In the genomic region with DNA sequence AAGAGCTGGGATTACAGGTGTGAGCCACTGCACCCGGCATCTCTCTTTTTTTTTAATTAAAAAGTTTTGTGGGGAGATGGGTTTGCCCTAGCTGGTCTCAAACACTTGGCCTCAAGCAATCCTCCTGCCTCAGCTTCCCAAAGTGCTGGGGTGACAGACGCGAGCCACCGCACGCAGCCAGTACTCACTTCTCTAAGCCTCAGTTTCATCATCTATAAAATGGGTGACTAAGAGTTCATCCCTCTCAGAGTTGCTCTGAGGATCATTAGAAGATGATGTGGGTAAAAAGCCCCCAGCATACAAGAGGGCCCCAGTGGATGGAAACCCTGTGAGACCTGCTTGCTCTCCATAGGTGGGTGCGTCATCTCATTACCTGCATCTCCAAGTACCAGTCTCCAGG, we compare ENCODE assay signal across 24 cellular contexts. TPM values are rescaled to one million over a fixed set of nuclear protein-coding genes. Genes with fewer than 3 reads are reported as not detected.
A peak's percentile ranks its signal among the peaks of the same experiment; 100 is the strongest.
DNase-seq lines count a peak whose midpoint lies in the region; ATAC-seq, FAIRE-seq and TF ChIP-seq lines count a peak whose summit lies in the region.
"Had no signal": no experiment of that assay in that cellular context is flagged by ENCODE, and none has a peak within 500 bp of the region (broad histone marks: within the 10 kb centered on the region; RNA-seq: fewer than 3 reads in every experiment).

No MANE protein-coding gene starts in this region.

- H3K14ac ChIP-seq in H1 (ENCODE audit: insufficient read length) = no peak overlapping the region

- no peak overlapping the region for H2BK15ac ChIP-seq in H1 (ENCODE audit: low read length)

- TF ChIP-seq POLR2A in K562 (conservative IDR thresholded peaks at IDR 0.05) (no peak), H1 (IDR thresholded peaks at IDR 0.05; ENCODE audit: control extremely low read depth in 1 of 2, low read depth in 2 of 2, low read length in 2 of 2) (no peak)

- no peak overlapping the region for H2BK12ac ChIP-seq in H1 (ENCODE audit: low read depth, low read length)

- H3K23me2 ChIP-seq in H1 (ENCODE audit: low read depth, low read length) = no peaks in the 10 kb centered on the region

- H3K4me1 Mint-ChIP-seq in activated T-cell treated with anti-CD3 and anti-CD28 coated beads, Interleukin-2, amount 50 U/mL, for 24 hours (ENCODE audit: low read depth) = no peaks in the 10 kb centered on the region
- H3K4me1 Mint-ChIP-seq: CD14-positive monocyte had no signal

- H3K79me2 ChIP-seq in K562 (ENCODE audit: control insufficient read depth, insufficient read depth, low read length) (no peaks in the 10 kb centered on the region), H1 (ENCODE audit: control insufficient read depth in 1 of 2, insufficient read depth in 2 of 2, low read length in 2 of 2) (no peaks in the 10 kb centered on the region)

- H3K4me1 ChIP-seq in K562 (replicated peaks in 1 of 2; ENCODE audit: control insufficient read depth in 2 of 2, insufficient read depth in 2 of 2, low read length in 2 of 2) = peaks cover 0 to 27% of the 10 kb centered on the region in 2 experiments; a peak in 2 of 5 replicates
- H3K4me1 ChIP-seq in H1 (replicated peaks in 1 of 4; ENCODE audit: control insufficient read depth in 3 of 4, insufficient read depth in 4 of 4, low read length in 3 of 4) = peaks cover 0 to 7% (median 2%) of the 10 kb centered on the region in 4 experiments; a peak in 3 of 7 replicates
- H3K4me1 ChIP-seq: BE2C had no signal

- H3K79me1 ChIP-seq in H1 (ENCODE audit: low read depth, low read length) = no peaks in the 10 kb centered on the region

- H3K9ac ChIP-seq in K562 (ENCODE audit: insufficient read depth in 1 of 2, low read depth in 2 of 2, low read length in 2 of 2) = no peak overlapping the region
- H3K9ac ChIP-seq in H1 (replicated peaks in 1 of 4; ENCODE audit: extremely low read depth in 1 of 4, low read depth in 3 of 4, low read length in 3 of 4) = no peak overlapping the region
- H3K9ac ChIP-seq: BLaER1 had no signal

- H3K9me3 ChIP-seq in K562 (replicated peaks; ENCODE audit: control insufficient read depth, insufficient read depth, low read depth, low read length) (no peaks in the 10 kb centered on the region), H1 (ENCODE audit: insufficient read depth in 2 of 2, low read depth in 1 of 2, low read length in 1 of 2) (no peaks in the 10 kb centered on the region)
- H3K9me3 ChIP-seq: BE2C, BLaER1 had no signal

- no peaks in the 10 kb centered on the region for H3K27me3 ChIP-seq in K562 (ENCODE audit: control insufficient read depth in 2 of 2, insufficient read depth in 2 of 2, low read length in 2 of 2)
- no peaks in the 10 kb centered on the region for H3K27me3 ChIP-seq in H1 (replicated peaks in 1 of 4; ENCODE audit: control insufficient read depth in 3 of 4, extremely low read depth in 1 of 4, insufficient read depth in 3 of 4, low read length in 3 of 4)
- H3K27me3 ChIP-seq: BE2C, BLaER1 had no signal

- H2BK120ac ChIP-seq in H1 (replicated peaks; ENCODE audit: low read depth, low read length) = no peak overlapping the region

- H2BK5ac ChIP-seq in H1 (ENCODE audit: low read depth, low read length) = no peak overlapping the region

- H3K4me3 Mint-ChIP-seq in activated T-cell treated with anti-CD3 and anti-CD28 coated beads, Interleukin-2, amount 50 U/mL, for 24 hours = no peak overlapping the region
- H3K4me3 Mint-ChIP-seq: CD14-positive monocyte; CD4-positive, alpha-beta memory T cell; CD4-positive, CD25-positive, alpha-beta regulatory T cell; CD8-positive, alpha-beta memory T cell had no signal

- TF ChIP-seq EP300 in K562 (IDR thresholded peaks at IDR 0.05; ENCODE audit: low read length) (no peak), H1 (IDR thresholded peaks at IDR 0.05; ENCODE audit: borderline replicate concordance in 1 of 2, low read depth in 2 of 2, low read length in 2 of 2) (no peak)

- no peaks in the 10 kb centered on the region for H3K36me3 ChIP-seq in K562 (ENCODE audit: control insufficient read depth, insufficient read depth, low read length)
- H3K36me3 ChIP-seq in H1 (ENCODE audit: control insufficient read depth in 2 of 4, insufficient read depth in 4 of 4, low read length in 3 of 4) = peaks cover 0 to 10% (median 2%) of the 10 kb centered on the region in 4 experiments; a peak in 3 of 8 replicates
- H3K36me3 ChIP-seq: BE2C, BLaER1 had no signal

- DNase-seq in K562 (ENCODE audit: extremely low read depth in 1 of 4, low spot score in 3 of 4) = no peak
- DNase-seq in H1 (ENCODE audit: low read depth in 1 of 2, low spot score in 2 of 2) = no peak
- DNase-seq in activated T-cell treated with anti-CD3 and anti-CD28 coated beads, Interleukin-2, amount 50 U/mL, for 24 hours = no peak
- DNase-seq in NCI-H1105 treated with DMSO at 0.1 percent for 48 hours (lab: John Stamatoyannopoulos, UW) = no peak
- DNase-seq: 8988T; ACHN; BE2C; C1 segment of cervical spinal cord; CD4-positive, alpha-beta memory T cell; CD4-positive, CD25-positive, alpha-beta regulatory T cell; CD8-positive, alpha-beta memory T cell; COR-L47; DMS 273 treated with DMSO at 0.1 percent for 48 hours; DMS153; DMS79 treated with DMSO at 0.1 percent for 48 hours; GF-D8 had no signal

- H3K36me3 Mint-ChIP-seq in activated T-cell treated with anti-CD3 and anti-CD28 coated beads, Interleukin-2, amount 50 U/mL, for 24 hours (ENCODE audit: low read depth) = no peaks in the 10 kb centered on the region
- H3K36me3 Mint-ChIP-seq: CD14-positive monocyte; CD4-positive, alpha-beta memory T cell; CD8-positive, alpha-beta memory T cell had no signal

- 85% methylated on average over 6 of the region's 6 CpGs for WGBS in K562 (ENCODE audit: insufficient coverage, low coverage, missing lambda C conversion rate)
- 94% methylated on average over 6 of the region's 6 CpGs; no CpG with 5 or more reads in 1 of the 2 experiments for WGBS in H1 (ENCODE audit: extremely low coverage in 1 of 2, insufficient coverage in 1 of 2, insufficient read length in 1 of 2, insufficient replicate concordance in 2 of 2, low coverage in 1 of 2, low lambda C conversion rate in 2 of 2, missing lambda C conversion rate in 1 of 2), 2 experiments

- no peak overlapping the region for H2AK5ac ChIP-seq in H1 (ENCODE audit: low read depth, low read length)

- no peaks in the 10 kb centered on the region for H3K9me3 Mint-ChIP-seq in activated T-cell treated with anti-CD3 and anti-CD28 coated beads, Interleukin-2, amount 50 U/mL, for 24 hours
- H3K9me3 Mint-ChIP-seq: CD14-positive monocyte; CD8-positive, alpha-beta memory T cell had no signal

- H3K27ac ChIP-seq in K562 (ENCODE audit: extremely low read depth, low read depth, low read length) (no peak overlapping the region), H1 (ENCODE audit: low read depth, low read length) (no peak overlapping the region)
- H3K27ac ChIP-seq: BLaER1 had no signal

- no peak overlapping the region for H2BK20ac ChIP-seq in H1 (ENCODE audit: low read length)

- no peak overlapping the region for H3K27ac Mint-ChIP-seq in activated T-cell treated with anti-CD3 and anti-CD28 coated beads, Interleukin-2, amount 50 U/mL, for 24 hours
- H3K27ac Mint-ChIP-seq: CD14-positive monocyte; CD4-positive, alpha-beta memory T cell; CD8-positive, alpha-beta memory T cell had no signal

- no TSS peak for BruUV-seq in K562 (replicated peaks; lab: Mats Ljungman, UMichigan)

- H2AFZ ChIP-seq in K562 (ENCODE audit: low read depth, low read length) = no peak overlapping the region
- H2AFZ ChIP-seq in H1 (ENCODE audit: low read length) = no peak overlapping the region

- no peak overlapping the region for H3K4ac ChIP-seq in H1 (replicated peaks; ENCODE audit: insufficient read length, low read depth, low read length)

- FAIRE-seq in K562 (lab: Jason Lieb, UNC) (no peak), H1 (lab: Jason Lieb, UNC) (no peak)
- FAIRE-seq: A204.1, G401.6, GM12891, GM19239 had no signal

- H3K4me2 ChIP-seq in K562 (ENCODE audit: insufficient read depth, low read length) = no peak overlapping the region
- H3K4me2 ChIP-seq in H1 (ENCODE audit: insufficient read depth in 1 of 2, low read depth in 2 of 2, low read length in 2 of 2) = no peak overlapping the region
- H3K4me2 ChIP-seq: BLaER1 had no signal

- no peak overlapping the region for H3K4me3 ChIP-seq in K562
- no peak overlapping the region for H3K4me3 ChIP-seq in H1 (ENCODE audit: extremely low read depth in 1 of 4, insufficient read depth in 2 of 4, low read depth in 3 of 4, low read length in 4 of 4)
- H3K4me3 ChIP-seq: BLaER1 had no signal

- POLR2A ChIA-PET in K562 (lab: Yijun Ruan, JAX) = interaction anchor here (0.6 kb wide), 1 partner anchor 277 kb away, joined by 3 read pairs; no protein-coding TSS in a partner anchor
- POLR2A ChIA-PET in H1 (lab: Charles Lee; ENCODE audit: partially characterized antibody) = interaction anchor here (0.6 kb wide), 1 partner anchor 26 kb away, joined by 4 read pairs; no protein-coding TSS in a partner anchor

- no peak overlapping the region for H3K23ac ChIP-seq in H1 (ENCODE audit: insufficient read length)

- ATAC-seq in K562 = no peak

- in situ Hi-C loops in K562 (cut with MboI) = no loop called here

- no peak overlapping the region for H4K5ac ChIP-seq in H1 (ENCODE audit: insufficient read length, low read depth, low read length)

- no peak overlapping the region for H3K18ac ChIP-seq in H1 (ENCODE audit: extremely low read depth, low read length)

- TF ChIP-seq RAD21 in K562 (CRISPR knock-in tag; conservative IDR thresholded peaks at IDR 0.05 in 1 of 2, IDR thresholded peaks at IDR 0.05 in 1 of 2) = no peak
- no peak for TF ChIP-seq RAD21 in H1 (IDR thresholded peaks at IDR 0.05 in 1 of 2, conservative IDR thresholded peaks at IDR 0.05 in 1 of 2; ENCODE audit: low read depth in 2 of 2, low read length in 2 of 2)

- intact Hi-C loops in K562 (cut with micrococcal nuclease) = no loop called here

- TF ChIP-seq CTCF in K562 (IDR thresholded peaks at IDR 0.05 in 2 of 3, conservative IDR thresholded peaks at IDR 0.05 in 1 of 3; ENCODE audit: insufficient read depth in 2 of 3, low read depth in 1 of 3, low read length in 3 of 3) (no peak), H1 (IDR thresholded peaks at IDR 0.05; ENCODE audit: control extremely low read depth in 1 of 3, insufficient read depth in 1 of 3, low read depth in 1 of 3, low read length in 3 of 3) (no peak)

- peak overlapping the region; percentile 40; the same call in 1 of the 2 replicates for H4K8ac ChIP-seq in H1 (ENCODE audit: extremely low read depth, insufficient read depth, low read length)

- H4K91ac ChIP-seq in H1 (replicated peaks; ENCODE audit: insufficient read length, low read length) = no peak overlapping the region

- no peaks in the 10 kb centered on the region for H3K27me3 Mint-ChIP-seq in activated T-cell treated with anti-CD3 and anti-CD28 coated beads, Interleukin-2, amount 50 U/mL, for 24 hours
- H3K27me3 Mint-ChIP-seq: CD4-positive, alpha-beta memory T cell; CD4-positive, CD25-positive, alpha-beta regulatory T cell; CD8-positive, alpha-beta memory T cell had no signal

- H3K9me1 ChIP-seq in K562 (ENCODE audit: control insufficient read depth, insufficient read depth, low read length) = no peaks in the 10 kb centered on the region

- CTCF ChIA-PET in K562 (lab: Yijun Ruan, JAX; ENCODE audit: low intra/inter-chr PET ratio) (no interaction called here), H1 (lab: Charles Lee; ENCODE audit: partially characterized antibody) (interaction anchor here (0.6 to 12.6 kb wide), 4 partner anchors 14 to 203 kb away, joined by 3 to 159 read pairs (median 18); a partner anchor contains a TSS)

- 0 out of 2 replicates have a peak, but pooled peaks cover 6% of the 10 kb centered on the region for H4K20me1 ChIP-seq in K562 (replicated peaks; ENCODE audit: control insufficient read depth, insufficient read depth, low read length)
- no peaks in the 10 kb centered on the region for H4K20me1 ChIP-seq in H1 (replicated peaks in 1 of 2; ENCODE audit: control insufficient read depth in 1 of 2, insufficient read depth in 2 of 2, low read length in 2 of 2)
- H4K20me1 ChIP-seq: BLaER1 had no signal

- H3K56ac ChIP-seq in H1 (replicated peaks; ENCODE audit: insufficient read length, low read depth, low read length) = no peak overlapping the region

RNA-seq across cellular contexts. Expression of a gene that starts 2.5 kb away (rescaled TPM):
- total RNA-seq in K562 (2011; cell fraction: chromatin; rRNA removed; ENCODE audit: low replicate concordance) = not detected in 2 replicates
- total RNA-seq in K562 (2011; cell fraction: nucleolus; rRNA removed) = not detected in 2 replicates
- total RNA-seq in K562 (2011; cell fraction: nucleoplasm; rRNA removed) = not detected in 2 replicates
- 0.08 TPM in 1 of 2 replicates, not detected in the other for total RNA-seq in K562 (2014; rRNA removed)
- total RNA-seq in K562 (2014; rRNA removed; fragmentation: Illumina TruSeq; extraction: Trizol) = not detected in 2 replicates
- not detected in 2 replicates for total RNA-seq in K562 (2015; rRNA removed; fragmentation: Illumina TruSeq; extraction: Trizol)
- total RNA-seq in K562 (2021) = 0.13 TPM in 1 of 2 replicates, not detected in the other
- polyA plus RNA-seq in K562 (2011; rRNA removed) = 0.05 TPM in 1 of 2 replicates, not detected in the other
- polyA plus RNA-seq in K562 (2011; cell fraction: cytosol; rRNA removed) = 0.04 TPM in 1 of 2 replicates, not detected in the other
- 0.10 and 0.13 TPM in 2 replicates for polyA plus RNA-seq in K562 (2011; cell fraction: nucleus; rRNA removed)
- polyA plus RNA-seq in K562 (2012) = 0.05 TPM in 1 of 2 replicates, not detected in the other
- not detected in 2 replicates for polyA plus RNA-seq in K562 (2014; fragmentation: Illumina TruSeq; extraction: Trizol)
- under 1 TPM in 1 of 2 experiments, not detected in 1; 0.04 TPM for polyA plus RNA-seq in K562 (2014; fragmentation: Nextera tagmentation; extraction: Ambion mirVana)
- 0.35 TPM in 1 of 2 replicates, not detected in the other for polyA plus RNA-seq in K562 (2014; rRNA removed)
- polyA minus RNA-seq in K562 (2011; rRNA and poly(A)+ RNA removed) = not detected in 2 replicates
- polyA minus RNA-seq in K562 (2011; cell fraction: cytosol; rRNA and poly(A)+ RNA removed) = not detected in 2 replicates
- 0.27 TPM in 1 of 2 replicates, not detected in the other for polyA minus RNA-seq in K562 (2011; cell fraction: nucleus; rRNA and poly(A)+ RNA removed)
- total RNA-seq in H1 (2021; fragmentation: NEBNext Ultra II Directional; extraction: Animal tissue kit (Norgen Biotek cat#: 25700)) = 0.65 and 0.90 TPM in 2 replicates
- 0.83 TPM in 2 replicates for polyA plus RNA-seq in H1 (2011; rRNA removed)
- polyA plus RNA-seq in H1 (2011; cell fraction: cytosol; rRNA removed) = 1.1 TPM
- 1.9 TPM for polyA plus RNA-seq in H1 (2011; cell fraction: nucleus; rRNA removed)
- polyA plus RNA-seq in H1 (2012, experiment 1 of 2) = 0.38 to 0.86 TPM (median 0.69 TPM) in 3 of 4 replicates, not detected in the other
- 0.24 TPM for polyA plus RNA-seq in H1 (2012, experiment 2 of 2)
- 0.57 TPM for polyA plus RNA-seq in H1 (2013, experiment 1 of 2)
- 0.59 TPM for polyA plus RNA-seq in H1 (2013, experiment 2 of 2)
- polyA minus RNA-seq in H1 (2011; rRNA and poly(A)+ RNA removed) = 0.73 and 0.79 TPM in 2 replicates
- not detected for polyA minus RNA-seq in H1 (2011; cell fraction: cytosol; rRNA and poly(A)+ RNA removed)
- polyA minus RNA-seq in H1 (2011; cell fraction: nucleus; rRNA and poly(A)+ RNA removed) = 0.80 TPM
- total RNA-seq: A673; CD4-positive, alpha-beta memory T cell; CD4-positive, CD25-positive, alpha-beta regulatory T cell; CD8-positive, alpha-beta memory T cell had no signal
- polyA plus RNA-seq: AG04450; CD14-positive monocyte; CD4-positive, alpha-beta memory T cell; CD4-positive, CD25-positive, alpha-beta regulatory T cell; CD8-positive, alpha-beta memory T cell had no signal

RNA-seq across cellular contexts. Expression of a gene that starts 10.6 kb away (rescaled TPM):
- 12.4 and 22.9 TPM in 2 replicates for total RNA-seq in K562 (2011; cell fraction: chromatin; rRNA removed; ENCODE audit: low replicate concordance)
- 7.5 and 12.7 TPM in 2 replicates for total RNA-seq in K562 (2011; cell fraction: nucleolus; rRNA removed)
- 6.0 and 9.3 TPM in 2 replicates for total RNA-seq in K562 (2011; cell fraction: nucleoplasm; rRNA removed)
- total RNA-seq in K562 (2014; rRNA removed) = 1.1 and 2.4 TPM in 2 replicates
- total RNA-seq in K562 (2014; rRNA removed; fragmentation: Illumina TruSeq; extraction: Trizol) = 0.73 and 0.80 TPM in 2 replicates
- total RNA-seq in K562 (2015; rRNA removed; fragmentation: Illumina TruSeq; extraction: Trizol) = 1.8 and 2.4 TPM in 2 replicates
- 1.6 and 2.0 TPM in 2 replicates for total RNA-seq in K562 (2021)
- polyA plus RNA-seq in K562 (2011; rRNA removed) = 0.91 and 0.93 TPM in 2 replicates
- polyA plus RNA-seq in K562 (2011; cell fraction: cytosol; rRNA removed) = 1.3 and 2.6 TPM in 2 replicates
- 4.0 and 6.5 TPM in 2 replicates for polyA plus RNA-seq in K562 (2011; cell fraction: nucleus; rRNA removed)
- polyA plus RNA-seq in K562 (2012) = 2.1 and 3.1 TPM in 2 replicates
- polyA plus RNA-seq in K562 (2014; fragmentation: Illumina TruSeq; extraction: Trizol) = 2.0 and 2.2 TPM in 2 replicates
- polyA plus RNA-seq in K562 (2014; fragmentation: Nextera tagmentation; extraction: Ambion mirVana) = under 1 TPM; 0.03 to 0.10 TPM
- polyA plus RNA-seq in K562 (2014; rRNA removed) = 2.0 and 2.8 TPM in 2 replicates
- polyA minus RNA-seq in K562 (2011; rRNA and poly(A)+ RNA removed) = 0.45 and 0.56 TPM in 2 replicates
- polyA minus RNA-seq in K562 (2011; cell fraction: cytosol; rRNA and poly(A)+ RNA removed) = 1.2 and 2.7 TPM in 2 replicates
- polyA minus RNA-seq in K562 (2011; cell fraction: nucleus; rRNA and poly(A)+ RNA removed) = 0.94 and 1.8 TPM in 2 replicates
- total RNA-seq in H1 (2021; fragmentation: NEBNext Ultra II Directional; extraction: Animal tissue kit (Norgen Biotek cat#: 25700)) = 13.0 and 14.5 TPM in 2 replicates
- 13.9 and 20.9 TPM in 2 replicates for polyA plus RNA-seq in H1 (2011; rRNA removed)
- polyA plus RNA-seq in H1 (2011; cell fraction: cytosol; rRNA removed) = 13.7 TPM
- polyA plus RNA-seq in H1 (2011; cell fraction: nucleus; rRNA removed) = 51.9 TPM
- 15.3 to 22.8 TPM (median 18.2 TPM) in 4 replicates for polyA plus RNA-seq in H1 (2012, experiment 1 of 2)
- 19.1 TPM for polyA plus RNA-seq in H1 (2012, experiment 2 of 2)
- polyA plus RNA-seq in H1 (2013, experiment 1 of 2) = 8.6 TPM
- polyA plus RNA-seq in H1 (2013, experiment 2 of 2) = 6.8 TPM
- 10.4 and 12.2 TPM in 2 replicates for polyA minus RNA-seq in H1 (2011; rRNA and poly(A)+ RNA removed)
- 9.7 TPM for polyA minus RNA-seq in H1 (2011; cell fraction: cytosol; rRNA and poly(A)+ RNA removed)
- 19.8 TPM for polyA minus RNA-seq in H1 (2011; cell fraction: nucleus; rRNA and poly(A)+ RNA removed)
- polyA plus RNA-seq: CD14-positive monocyte; CD8-positive, alpha-beta memory T cell had no signal

RNA-seq across cellular contexts. Expression of a gene that starts 16.2 kb away (rescaled TPM):
- total RNA-seq in K562 (2011; cell fraction: chromatin; rRNA removed; ENCODE audit: low replicate concordance) = not detected in 2 replicates
- 0.33 TPM in 1 of 2 replicates, not detected in the other for total RNA-seq in K562 (2011; cell fraction: nucleolus; rRNA removed)
- not detected in 2 replicates for total RNA-seq in K562 (2011; cell fraction: nucleoplasm; rRNA removed)
- not detected in 2 replicates for total RNA-seq in K562 (2014; rRNA removed)
- total RNA-seq in K562 (2014; rRNA removed; fragmentation: Illumina TruSeq; extraction: Trizol) = not detected in 2 replicates
- total RNA-seq in K562 (2015; rRNA removed; fragmentation: Illumina TruSeq; extraction: Trizol) = not detected in 2 replicates
- total RNA-seq in K562 (2021) = not detected in 2 replicates
- polyA plus RNA-seq in K562 (2011; rRNA removed) = not detected in 2 replicates
- 0.04 TPM in 1 of 2 replicates, not detected in the other for polyA plus RNA-seq in K562 (2011; cell fraction: cytosol; rRNA removed)
- not detected in 2 replicates for polyA plus RNA-seq in K562 (2011; cell fraction: nucleus; rRNA removed)
- polyA plus RNA-seq in K562 (2012) = 1.5 and 1.6 TPM in 2 replicates
- polyA plus RNA-seq in K562 (2014; fragmentation: Illumina TruSeq; extraction: Trizol) = not detected in 2 replicates
- polyA plus RNA-seq in K562 (2014; fragmentation: Nextera tagmentation; extraction: Ambion mirVana) = under 1 TPM; 0.24 to 0.27 TPM
- polyA plus RNA-seq in K562 (2014; rRNA removed) = not detected in 2 replicates
- not detected in 2 replicates for polyA minus RNA-seq in K562 (2011; rRNA and poly(A)+ RNA removed)
- polyA minus RNA-seq in K562 (2011; cell fraction: cytosol; rRNA and poly(A)+ RNA removed) = not detected in 2 replicates
- 0.67 TPM in 1 of 2 replicates, not detected in the other for polyA minus RNA-seq in K562 (2011; cell fraction: nucleus; rRNA and poly(A)+ RNA removed)
- total RNA-seq in H1 (2021; fragmentation: NEBNext Ultra II Directional; extraction: Animal tissue kit (Norgen Biotek cat#: 25700)) = not detected in 2 replicates
- polyA plus RNA-seq in H1 (2011; rRNA removed) = not detected in 2 replicates
- polyA plus RNA-seq in H1 (2011; cell fraction: cytosol; rRNA removed) = not detected
- polyA plus RNA-seq in H1 (2011; cell fraction: nucleus; rRNA removed) = not detected
- polyA plus RNA-seq in H1 (2012, experiment 1 of 2) = 1.1 to 1.8 TPM (median 1.5 TPM) in 4 replicates
- polyA plus RNA-seq in H1 (2012, experiment 2 of 2) = 1.3 TPM
- polyA plus RNA-seq in H1 (2013, experiment 1 of 2) = 0.06 TPM
- polyA plus RNA-seq in H1 (2013, experiment 2 of 2) = not detected
- polyA minus RNA-seq in H1 (2011; rRNA and poly(A)+ RNA removed) = not detected in 2 replicates
- not detected for polyA minus RNA-seq in H1 (2011; cell fraction: cytosol; rRNA and poly(A)+ RNA removed)
- not detected for polyA minus RNA-seq in H1 (2011; cell fraction: nucleus; rRNA and poly(A)+ RNA removed)
- total RNA-seq: A673; CD4-positive, alpha-beta memory T cell; CD4-positive, CD25-positive, alpha-beta regulatory T cell; CD8-positive, alpha-beta memory T cell had no signal
- polyA plus RNA-seq: AG04450 had no signal

RNA-seq across cellular contexts. Expression of a gene that starts 18.2 kb away (rescaled TPM):
- 12.7 and 40.0 TPM in 2 replicates for total RNA-seq in K562 (2011; cell fraction: chromatin; rRNA removed; ENCODE audit: low replicate concordance)
- 55.5 and 60.9 TPM in 2 replicates for total RNA-seq in K562 (2011; cell fraction: nucleolus; rRNA removed)
- total RNA-seq in K562 (2011; cell fraction: nucleoplasm; rRNA removed) = 22.8 and 27.3 TPM in 2 replicates
- total RNA-seq in K562 (2014; rRNA removed) (233 and 259 TPM in 2 replicates), K562 (2014; rRNA removed; fragmentation: Illumina TruSeq; extraction: Trizol) (16.2 and 32.2 TPM in 2 replicates), K562 (2015; rRNA removed; fragmentation: Illumina TruSeq; extraction: Trizol) (66.3 and 76.7 TPM in 2 replicates), K562 (2021) (125 and 144 TPM in 2 replicates)
- polyA plus RNA-seq in K562 (2011; rRNA removed) (48.2 and 51.6 TPM in 2 replicates), K562 (2014; fragmentation: Illumina TruSeq; extraction: Trizol) (37.2 and 58.8 TPM in 2 replicates), K562 (2014; fragmentation: Nextera tagmentation; extraction: Ambion mirVana) (10 to 100 TPM in 1 of 2 experiments, 1 to 10 TPM in 1; 9.8 to 27.1 TPM), K562 (2014; rRNA removed) (313 and 334 TPM in 2 replicates), H1 (2011; rRNA removed) (68.0 and 112 TPM in 2 replicates)
- polyA plus RNA-seq in K562 (2011; cell fraction: cytosol; rRNA removed) = 107 and 284 TPM in 2 replicates
- polyA plus RNA-seq in K562 (2011; cell fraction: nucleus; rRNA removed) = 48.1 and 66.6 TPM in 2 replicates
- 81.5 and 109 TPM in 2 replicates for polyA plus RNA-seq in K562 (2012)
- polyA minus RNA-seq in K562 (2011; rRNA and poly(A)+ RNA removed) = 6.5 and 11.3 TPM in 2 replicates
- 20.5 and 28.1 TPM in 2 replicates for polyA minus RNA-seq in K562 (2011; cell fraction: cytosol; rRNA and poly(A)+ RNA removed)
- 27.1 and 36.7 TPM in 2 replicates for polyA minus RNA-seq in K562 (2011; cell fraction: nucleus; rRNA and poly(A)+ RNA removed)
- total RNA-seq in H1 (2021; fragmentation: NEBNext Ultra II Directional; extraction: Animal tissue kit (Norgen Biotek cat#: 25700)) = 38.2 and 40.2 TPM in 2 replicates
- polyA plus RNA-seq in H1 (2011; cell fraction: cytosol; rRNA removed) = 65.2 TPM
- polyA plus RNA-seq in H1 (2011; cell fraction: nucleus; rRNA removed) = 68.8 TPM
- 30.0 to 45.2 TPM (median 40.4 TPM) in 4 replicates for polyA plus RNA-seq in H1 (2012, experiment 1 of 2)
- polyA plus RNA-seq in H1 (2012, experiment 2 of 2) = 44.4 TPM
- 43.1 TPM for polyA plus RNA-seq in H1 (2013, experiment 1 of 2)
- polyA plus RNA-seq in H1 (2013, experiment 2 of 2) = 43.4 TPM
- polyA minus RNA-seq in H1 (2011; rRNA and poly(A)+ RNA removed) = 3.6 and 9.2 TPM in 2 replicates
- 21.4 TPM for polyA minus RNA-seq in H1 (2011; cell fraction: cytosol; rRNA and poly(A)+ RNA removed)
- polyA minus RNA-seq in H1 (2011; cell fraction: nucleus; rRNA and poly(A)+ RNA removed) = 19.9 TPM

RNA-seq across cellular contexts. Expression of a gene that starts 19.1 kb away (rescaled TPM):
- not detected in 2 replicates for total RNA-seq in K562 (2011; cell fraction: chromatin; rRNA removed; ENCODE audit: low replicate concordance)
- total RNA-seq in K562 (2011; cell fraction: nucleolus; rRNA removed) = not detected in 2 replicates
- total RNA-seq in K562 (2011; cell fraction: nucleoplasm; rRNA removed) = not detected in 2 replicates
- total RNA-seq in K562 (2014; rRNA removed) = not detected in 2 replicates
- not detected in 2 replicates for total RNA-seq in K562 (2014; rRNA removed; fragmentation: Illumina TruSeq; extraction: Trizol)
- total RNA-seq in K562 (2015; rRNA removed; fragmentation: Illumina TruSeq; extraction: Trizol) = not detected in 2 replicates
- not detected in 2 replicates for total RNA-seq in K562 (2021)
- polyA plus RNA-seq in K562 (2011; rRNA removed) = not detected in 2 replicates
- polyA plus RNA-seq in K562 (2011; cell fraction: cytosol; rRNA removed) = not detected in 2 replicates
- not detected in 2 replicates for polyA plus RNA-seq in K562 (2011; cell fraction: nucleus; rRNA removed)
- not detected in 2 replicates for polyA plus RNA-seq in K562 (2012)
- polyA plus RNA-seq in K562 (2014; fragmentation: Illumina TruSeq; extraction: Trizol) = not detected in 2 replicates
- not detected for polyA plus RNA-seq in K562 (2014; fragmentation: Nextera tagmentation; extraction: Ambion mirVana)
- not detected in 2 replicates for polyA plus RNA-seq in K562 (2014; rRNA removed)
- not detected in 2 replicates for polyA minus RNA-seq in K562 (2011; rRNA and poly(A)+ RNA removed)
- polyA minus RNA-seq in K562 (2011; cell fraction: cytosol; rRNA and poly(A)+ RNA removed) = not detected in 2 replicates
- polyA minus RNA-seq in K562 (2011; cell fraction: nucleus; rRNA and poly(A)+ RNA removed) = not detected in 2 replicates
- not detected in 2 replicates for total RNA-seq in H1 (2021; fragmentation: NEBNext Ultra II Directional; extraction: Animal tissue kit (Norgen Biotek cat#: 25700))
- polyA plus RNA-seq in H1 (2011; rRNA removed) = not detected in 2 replicates
- not detected for polyA plus RNA-seq in H1 (2011; cell fraction: cytosol; rRNA removed)
- polyA plus RNA-seq in H1 (2011; cell fraction: nucleus; rRNA removed) = not detected
- not detected in 4 replicates for polyA plus RNA-seq in H1 (2012, experiment 1 of 2)
- polyA plus RNA-seq in H1 (2012, experiment 2 of 2) = not detected
- polyA plus RNA-seq in H1 (2013, experiment 1 of 2) = not detected
- not detected for polyA plus RNA-seq in H1 (2013, experiment 2 of 2)
- polyA minus RNA-seq in H1 (2011; rRNA and poly(A)+ RNA removed) = not detected in 2 replicates
- polyA minus RNA-seq in H1 (2011; cell fraction: cytosol; rRNA and poly(A)+ RNA removed) = not detected
- not detected for polyA minus RNA-seq in H1 (2011; cell fraction: nucleus; rRNA and poly(A)+ RNA removed)
- total RNA-seq: A673; CD4-positive, alpha-beta memory T cell; CD4-positive, CD25-positive, alpha-beta regulatory T cell; CD8-positive, alpha-beta memory T cell had no signal
- polyA plus RNA-seq: AG04450; CD14-positive monocyte; CD4-positive, alpha-beta memory T cell; CD4-positive, CD25-positive, alpha-beta regulatory T cell; CD8-positive, alpha-beta memory T cell had no signal
